ENCODE assay signal across 14 cellular contexts in genomic region chr21:35017256-35017655, GRCh38. TPM values are rescaled to one million over a fixed set of nuclear protein-coding genes. Genes with fewer than 3 reads are reported as not detected.
DNase-seq lines count a peak whose midpoint lies in the region; ATAC-seq and TF ChIP-seq lines count a peak whose summit lies in the region.
"Had no signal": no experiment of that assay in that cellular context is flagged by ENCODE, and none has a peak within 500 bp of the region (broad histone marks: within the 10 kb centered on the region; RNA-seq: fewer than 3 reads in every experiment).

No MANE protein-coding gene starts in this region.

- H3K27ac Mint-ChIP-seq in activated T-cell treated with anti-CD3 and anti-CD28 coated beads, Interleukin-2, amount 50 U/mL, for 24 hours, result peak overlapping the region; percentile 53
- no peak overlapping the region for H3K27ac Mint-ChIP-seq in activated T-cell treated with anti-CD3 and anti-CD28 coated beads, Interleukin-2, amount 50 U/mL, for 72 hours
- no peak overlapping the region for H3K27ac Mint-ChIP-seq in GM23338
- peak overlapping the region; percentile 36 for H3K27ac Mint-ChIP-seq in activated T-helper 2 cell treated with anti-CD3 and anti-CD28 coated beads, Interferon-gamma antibody, Interleukin-2, Interleukin-4, amounts not matched to agents 10 μg/mL and 5 μg/mL and 100 μg/mL, durations not matched to agents 14 hours and 24 hours and 36 hours
- peak overlapping the region; percentile 76 for H3K27ac Mint-ChIP-seq in stimulated activated effector memory CD8-positive, alpha-beta T cell treated with anti-CD3 and anti-CD28 coated beads, Interleukin-12 subunit alpha, Interleukin-12 subunit beta, amount 100 ng/mL, for 72 hours

- CTCF ChIA-PET in PC-3 (lab: Charles Lee), result no interaction called here

- H3K4me2 ChIP-seq in GM23338 (no peak overlapping the region), PC-3 (ENCODE audit: low read length) (no peak overlapping the region)
- H3K4me2 ChIP-seq: A549 had no signal

- H3K27ac ChIP-seq in GM23338 (ENCODE audit: low read depth) (no peak overlapping the region), PC-3 (ENCODE audit: low read length) (no peak overlapping the region)
- H3K27ac ChIP-seq: A549 had no signal

- no peak overlapping the region for H3K9ac ChIP-seq in PC-3 (ENCODE audit: low read length)

- no TSS peak for BruUV-seq in PC-3 (replicated peaks; lab: Mats Ljungman, UMichigan)

- H3K9me3 Mint-ChIP-seq in activated T-cell treated with anti-CD3 and anti-CD28 coated beads, Interleukin-2, amount 50 U/mL, for 24 hours, result no peaks in the 10 kb centered on the region
- H3K9me3 Mint-ChIP-seq in activated T-cell treated with anti-CD3 and anti-CD28 coated beads, Interleukin-2, amount 50 U/mL, for 72 hours, result no peaks in the 10 kb centered on the region
- no peaks in the 10 kb centered on the region for H3K9me3 Mint-ChIP-seq in GM23338
- no peaks in the 10 kb centered on the region for H3K9me3 Mint-ChIP-seq in activated T-helper 2 cell treated with anti-CD3 and anti-CD28 coated beads, Interferon-gamma antibody, Interleukin-2, Interleukin-4, amounts not matched to agents 10 μg/mL and 5 μg/mL and 100 μg/mL, durations not matched to agents 14 hours and 24 hours and 36 hours
- H3K9me3 Mint-ChIP-seq in stimulated activated effector memory CD8-positive, alpha-beta T cell treated with anti-CD3 and anti-CD28 coated beads, Interleukin-12 subunit alpha, Interleukin-12 subunit beta, amount 100 ng/mL, for 72 hours, result no peaks in the 10 kb centered on the region

- H3K4me1 Mint-ChIP-seq in activated T-cell treated with anti-CD3 and anti-CD28 coated beads, Interleukin-2, amount 50 U/mL, for 24 hours (ENCODE audit: low read depth), result peaks cover 93% of the 10 kb centered on the region
- peaks cover 89% of the 10 kb centered on the region for H3K4me1 Mint-ChIP-seq in activated T-cell treated with anti-CD3 and anti-CD28 coated beads, Interleukin-2, amount 50 U/mL, for 72 hours (ENCODE audit: low read depth)
- peaks cover 7% of the 10 kb centered on the region; the same call in 1 of the 3 replicates for H3K4me1 Mint-ChIP-seq in GM23338
- peaks cover 86% of the 10 kb centered on the region for H3K4me1 Mint-ChIP-seq in activated T-helper 2 cell treated with anti-CD3 and anti-CD28 coated beads, Interferon-gamma antibody, Interleukin-2, Interleukin-4, amounts not matched to agents 10 μg/mL and 5 μg/mL and 100 μg/mL, durations not matched to agents 14 hours and 24 hours and 36 hours (ENCODE audit: low read depth)
- peaks cover 73% of the 10 kb centered on the region for H3K4me1 Mint-ChIP-seq in stimulated activated effector memory CD8-positive, alpha-beta T cell treated with anti-CD3 and anti-CD28 coated beads, Interleukin-12 subunit alpha, Interleukin-12 subunit beta, amount 100 ng/mL, for 72 hours

- H3K27me3 ChIP-seq in GM23338 (ENCODE audit: insufficient read depth), result no peaks in the 10 kb centered on the region
- H3K27me3 ChIP-seq in PC-3 (ENCODE audit: low read length), result no peaks in the 10 kb centered on the region

- ATAC-seq in activated T-cell treated with anti-CD3 and anti-CD28 coated beads, Interleukin-2, amount 50 U/mL, for 72 hours (replicated peaks in 1 of 2), result no peak
- ATAC-seq in GM23338, result no peak
- no peak for ATAC-seq in stimulated activated effector memory CD8-positive, alpha-beta T cell treated with anti-CD3 and anti-CD28 coated beads, Interleukin-12 subunit alpha, Interleukin-12 subunit beta, amount 100 ng/mL, for 72 hours
- no peak for ATAC-seq in GM19397 (IDR thresholded peaks at IDR 0.05; ENCODE audit: unreplicated experiment)
- no peak for ATAC-seq in PC-3
- ATAC-seq: A549 had no signal

- H4K20me1 ChIP-seq in GM23338 (replicated peaks; ENCODE audit: insufficient read depth), result no peaks in the 10 kb centered on the region
- no peaks in the 10 kb centered on the region for H4K20me1 ChIP-seq in PC-3 (ENCODE audit: low read length)

- H3K4me3 ChIP-seq in GM23338 (no peak overlapping the region), PC-3 (ENCODE audit: low read length) (no peak overlapping the region)
- H3K4me3 ChIP-seq: A549 had no signal

- H3K79me2 ChIP-seq in GM23338 (replicated peaks; ENCODE audit: insufficient read depth) (no peaks in the 10 kb centered on the region), PC-3 (ENCODE audit: low read length) (peaks cover 54% of the 10 kb centered on the region)

- TF ChIP-seq CTCF in GM23338 (conservative IDR thresholded peaks at IDR 0.05; ENCODE audit: low read depth in 2 of 2), result no peak
- TF ChIP-seq CTCF in PC-3 (conservative IDR thresholded peaks at IDR 0.05; ENCODE audit: low read depth, low read length), result no peak

- intact Hi-C loops in activated T-helper 2 cell treated with anti-CD3 and anti-CD28 coated beads, Interferon-gamma antibody, Interleukin-2, Interleukin-4, amounts not matched to agents 10 μg/mL and 5 μg/mL and 100 μg/mL, durations not matched to agents 14 hours and 24 hours and 36 hours (cut with micrococcal nuclease), result no loop called here
- intact Hi-C loops in PC-3 (cut with micrococcal nuclease), result loop anchor here (10.0 kb wide), 1 partner anchor 112 kb away; no protein-coding TSS in a partner anchor

- POLR2A ChIA-PET in PC-3 (lab: Charles Lee; ENCODE audit: unreplicated experiment), result interaction anchor here (0.6 to 0.7 kb wide), 2 partner anchors 15 to 580 kb away, joined by 3 read pairs; no protein-coding TSS in a partner anchor

- H3K4me1 ChIP-seq in GM23338 (ENCODE audit: insufficient read depth) (no peaks in the 10 kb centered on the region), PC-3 (ENCODE audit: insufficient read depth, low read length) (peaks cover 46% of the 10 kb centered on the region)

- no peaks in the 10 kb centered on the region for H3K9me3 ChIP-seq in PC-3 (ENCODE audit: low read length)
- H3K9me3 ChIP-seq: A549 had no signal

- H2AFZ ChIP-seq in GM23338 (peak overlapping the region; percentile 63; the same call in 1 of the 2 replicates), PC-3 (ENCODE audit: low read length) (no peak overlapping the region)

- H3K4me3 Mint-ChIP-seq in activated T-cell treated with anti-CD3 and anti-CD28 coated beads, Interleukin-2, amount 50 U/mL, for 24 hours, result no peak overlapping the region
- H3K4me3 Mint-ChIP-seq in activated T-cell treated with anti-CD3 and anti-CD28 coated beads, Interleukin-2, amount 50 U/mL, for 72 hours, result no peak overlapping the region
- H3K4me3 Mint-ChIP-seq in GM23338, result no peak overlapping the region
- no peak overlapping the region for H3K4me3 Mint-ChIP-seq in activated T-helper 2 cell treated with anti-CD3 and anti-CD28 coated beads, Interferon-gamma antibody, Interleukin-2, Interleukin-4, amounts not matched to agents 10 μg/mL and 5 μg/mL and 100 μg/mL, durations not matched to agents 14 hours and 24 hours and 36 hours (ENCODE audit: low read depth)
- no peak overlapping the region for H3K4me3 Mint-ChIP-seq in stimulated activated effector memory CD8-positive, alpha-beta T cell treated with anti-CD3 and anti-CD28 coated beads, Interleukin-12 subunit alpha, Interleukin-12 subunit beta, amount 100 ng/mL, for 72 hours

- DNase-seq in activated T-cell treated with anti-CD3 and anti-CD28 coated beads, Interleukin-2, amount 50 U/mL, for 24 hours, result no peak
- DNase-seq in activated T-cell treated with anti-CD3 and anti-CD28 coated beads, Interleukin-2, amount 50 U/mL, for 72 hours, result no peak
- DNase-seq in GM23338 (ENCODE audit: low spot score) (no peak), PC-3 (no peak), NCI-H82 treated with DMSO at 0.1 percent for 48 hours (lab: John Stamatoyannopoulos, UW; ENCODE audit: unreplicated experiment) (no peak)
- DNase-seq in activated T-helper 2 cell treated with anti-CD3 and anti-CD28 coated beads, Interferon-gamma antibody, Interleukin-2, Interleukin-4, amounts not matched to agents 10 μg/mL and 5 μg/mL and 100 μg/mL, durations not matched to agents 14 hours and 24 hours and 36 hours (ENCODE audit: low spot score), result no peak
- DNase-seq in stimulated activated effector memory CD8-positive, alpha-beta T cell treated with anti-CD3 and anti-CD28 coated beads, Interleukin-12 subunit alpha, Interleukin-12 subunit beta, amount 100 ng/mL, for 72 hours (ENCODE audit: low spot score in 2 of 2), result no peak
- DNase-seq: MV-4-11, NCI-H1436 treated with DMSO at 0.1 percent for 48 hours, NCI-H2081 treated with DMSO at 0.1 percent for 48 hours, NCI-H226, NCI-H526 treated with DMSO at 0.1 percent for 48 hours had no signal

- no peaks in the 10 kb centered on the region for H3F3A ChIP-seq in GM23338 (replicated peaks; ENCODE audit: low read depth)
- H3F3A ChIP-seq in PC-3 (ENCODE audit: low read length, unreplicated experiment), result no peaks in the 10 kb centered on the region

- H3K36me3 ChIP-seq in GM23338 (ENCODE audit: insufficient read depth) (no peaks in the 10 kb centered on the region), PC-3 (ENCODE audit: low read depth, low read length) (peaks cover 10% of the 10 kb centered on the region; the same call in 1 of the 2 replicates)

- H3K36me3 Mint-ChIP-seq in activated T-cell treated with anti-CD3 and anti-CD28 coated beads, Interleukin-2, amount 50 U/mL, for 24 hours (ENCODE audit: low read depth), result peaks cover 25% of the 10 kb centered on the region
- H3K36me3 Mint-ChIP-seq in activated T-cell treated with anti-CD3 and anti-CD28 coated beads, Interleukin-2, amount 50 U/mL, for 72 hours (ENCODE audit: insufficient read depth in 2 of 2), result no peaks in the 10 kb centered on the region
- no peaks in the 10 kb centered on the region for H3K36me3 Mint-ChIP-seq in GM23338 (ENCODE audit: low read depth)
- peaks cover 67% of the 10 kb centered on the region for H3K36me3 Mint-ChIP-seq in activated T-helper 2 cell treated with anti-CD3 and anti-CD28 coated beads, Interferon-gamma antibody, Interleukin-2, Interleukin-4, amounts not matched to agents 10 μg/mL and 5 μg/mL and 100 μg/mL, durations not matched to agents 14 hours and 24 hours and 36 hours (ENCODE audit: low read depth)
- H3K36me3 Mint-ChIP-seq in stimulated activated effector memory CD8-positive, alpha-beta T cell treated with anti-CD3 and anti-CD28 coated beads, Interleukin-12 subunit alpha, Interleukin-12 subunit beta, amount 100 ng/mL, for 72 hours, result no peaks in the 10 kb centered on the region

- no peaks in the 10 kb centered on the region for H3K27me3 Mint-ChIP-seq in activated T-cell treated with anti-CD3 and anti-CD28 coated beads, Interleukin-2, amount 50 U/mL, for 24 hours
- no peaks in the 10 kb centered on the region for H3K27me3 Mint-ChIP-seq in activated T-cell treated with anti-CD3 and anti-CD28 coated beads, Interleukin-2, amount 50 U/mL, for 72 hours (ENCODE audit: low read depth)
- peaks cover 5% of the 10 kb centered on the region for H3K27me3 Mint-ChIP-seq in GM23338 (ENCODE audit: insufficient read depth, low read depth, poor library complexity)
- H3K27me3 Mint-ChIP-seq in activated T-helper 2 cell treated with anti-CD3 and anti-CD28 coated beads, Interferon-gamma antibody, Interleukin-2, Interleukin-4, amounts not matched to agents 10 μg/mL and 5 μg/mL and 100 μg/mL, durations not matched to agents 14 hours and 24 hours and 36 hours (ENCODE audit: low read depth), result no peaks in the 10 kb centered on the region

- H3K9me2 ChIP-seq in GM23338 (ENCODE audit: insufficient read depth) (no peaks in the 10 kb centered on the region; the same call in 1 of the 2 replicates), PC-3 (replicated peaks; ENCODE audit: low read length) (no peaks in the 10 kb centered on the region)

RNA-seq across cellular contexts. Expression of gene RUNX1, which starts 31.8 kb away (rescaled TPM):
- total RNA-seq in activated T-cell treated with anti-CD3 and anti-CD28 coated beads, Interleukin-2, amount 50 U/mL, for 72 hours, result 10 to 100 TPM; 36.6 to 56.2 TPM
- total RNA-seq in GM23338 (2014; rRNA removed; shearing (Covaris generic)), result 0.23 and 1.1 TPM in 2 replicates
- 0.29 and 0.31 TPM in 2 replicates for polyA plus RNA-seq in GM23338 (2016; fragmentation: Nextera tagmentation; extraction: Ambion mirVana)
- 120 and 121 TPM in 2 replicates for total RNA-seq in activated T-helper 2 cell treated with anti-CD3 and anti-CD28 coated beads, Interferon-gamma antibody, Interleukin-2, Interleukin-4, amounts not matched to agents 10 μg/mL and 5 μg/mL and 100 μg/mL, durations not matched to agents 14 hours and 24 hours and 36 hours
- total RNA-seq in PC-3 (2014; rRNA removed), result 55.2 and 77.8 TPM in 2 replicates

Comparison
In these comparisons a context has a peak if more than half of its experiments do, and no peak if none do; other contexts are left out.
1. H3K27ac Mint-ChIP-seq: peak in activated T-cell treated with anti-CD3 and anti-CD28 coated beads, Interleukin-2, amount 50 U/mL, for 24 hours (single experiment), activated T-helper 2 cell treated with anti-CD3 and anti-CD28 coated beads, Interferon-gamma antibody, Interleukin-2, Interleukin-4, amounts not matched to agents 10 μg/mL and 5 μg/mL and 100 μg/mL, durations not matched to agents 14 hours and 24 hours and 36 hours (single experiment) and stimulated activated effector memory CD8-positive, alpha-beta T cell treated with anti-CD3 and anti-CD28 coated beads, Interleukin-12 subunit alpha, Interleukin-12 subunit beta, amount 100 ng/mL, for 72 hours (single experiment); none in activated T-cell treated with anti-CD3 and anti-CD28 coated beads, Interleukin-2, amount 50 U/mL, for 72 hours (single experiment) and GM23338 (single experiment).
2. RNA of gene RUNX1, which starts 31.8 kb away (total RNA-seq): 120 to 121 TPM in activated T-helper 2 cell treated with anti-CD3 and anti-CD28 coated beads, Interferon-gamma antibody, Interleukin-2, Interleukin-4, amounts not matched to agents 10 μg/mL and 5 μg/mL and 100 μg/mL, durations not matched to agents 14 hours and 24 hours and 36 hours, 36.6 to 56.2 TPM in activated T-cell treated with anti-CD3 and anti-CD28 coated beads, Interleukin-2, amount 50 U/mL, for 72 hours and 55.2 to 77.8 TPM in PC-3; 0.23 to 1.1 TPM in GM23338; every median in the first group is over 10 times any median in the second.